In genomic region chr2:56741601-56742102, GRCh38 we compare ENCODE assay signal across 10 cellular contexts.
DNase-seq lines count a peak whose midpoint lies in the region; ATAC-seq and TF ChIP-seq lines count a peak whose summit lies in the region.
"Had no signal": no experiment of that assay in that cellular context is flagged by ENCODE, and none has a peak within 500 bp of the region (broad histone marks: within the 10 kb centered on the region; RNA-seq: fewer than 3 reads in every experiment).

No MANE protein-coding gene starts in this region.

- no peak for TF ChIP-seq CTCF in cardiac fibroblast (IDR thresholded peaks at IDR 0.05; ENCODE audit: low read depth, low read length)

- ATAC-seq in HG02973 (IDR thresholded peaks at IDR 0.05; ENCODE audit: unreplicated experiment) = no peak

- DNase-seq in A172 (ENCODE audit: low spot score) (peak; percentile 92), LHCN-M2 (ENCODE audit: low read depth) (peak; percentile 96), cardiac fibroblast (ENCODE audit: low read depth in 2 of 2) (peak; percentile 88 to 96), kidney tubule cell (ENCODE audit: low spot score) (peak; percentile 73), putamen (ENCODE audit: low spot score) (no peak), activated gamma-delta T cell (lab: John Stamatoyannopoulos, UW) (no peak)
- DNase-seq in effector CD8-positive, alpha-beta T cell (lab: John Stamatoyannopoulos, UW) = no peak
- DNase-seq: NCI-H187 had no signal

- H3K4me3 ChIP-seq in cardiac fibroblast (replicated peaks in 1 of 2; ENCODE audit: low read depth in 2 of 2, low read length in 2 of 2) = peak overlapping the region in 1 of 2 donors; percentile 42
- H3K4me3 ChIP-seq: BLaER1 had no signal

Comparison
In these comparisons a context has a peak if more than half of its experiments do, and no peak if none do; other contexts are left out.
1. DNase-seq: peak in A172 (single experiment), LHCN-M2 (single experiment), cardiac fibroblast (2 of 2) and kidney tubule cell (single experiment); none in effector CD8-positive, alpha-beta T cell (single experiment), putamen (single experiment) and activated gamma-delta T cell (single experiment).